In genomic region chr12:121124402-121125109, GRCh38 we compare ENCODE assay signal across 9 cellular contexts. TPM values are rescaled to one million over a fixed set of nuclear protein-coding genes. Genes with fewer than 3 reads are reported as not detected.
DNase-seq lines count a peak whose midpoint lies in the region; ATAC-seq and TF ChIP-seq lines count a peak whose summit lies in the region.
"Had no signal": no experiment of that assay in that cellular context is flagged by ENCODE, and none has a peak within 500 bp of the region (broad histone marks: within the 10 kb centered on the region; RNA-seq: fewer than 3 reads in every experiment).

No MANE protein-coding gene starts in this region.

- ATAC-seq in stimulated activated memory B cell treated with anti-CD40 and anti-IgM and Interleukin-4, amounts not matched to agents 10 μg/mL and 1 μg/mL and 100 μg/mL, for 72 hours: peak; percentile 27

- H3K27me3 ChIP-seq in dorsolateral prefrontal cortex: no peaks in the 10 kb centered on the region

- no peaks in the 10 kb centered on the region for H3K36me3 Mint-ChIP-seq in activated naive CD4-positive, alpha-beta T cell treated with anti-CD3 and anti-CD28 coated beads, Interleukin-2, amount 50 U/mL, for 24 hours
- peaks cover 4% of the 10 kb centered on the region for H3K36me3 Mint-ChIP-seq in T-helper 1 cell treated with Interleukin-12 subunit alpha and Interleukin-12 subunit beta and Interleukin-4 antibody, amounts not matched to agents 30 μg/mL and 1 μg/mL, for 36 hours (ENCODE audit: low read depth)
- H3K36me3 Mint-ChIP-seq in stimulated activated memory B cell treated with anti-CD40 and anti-IgM and Interleukin-4, amounts not matched to agents 10 μg/mL and 1 μg/mL and 100 μg/mL, for 72 hours: no peaks in the 10 kb centered on the region

- H3K4me3 ChIP-seq in fibroblast of villous mesenchyme (ENCODE audit: low read depth, low read length) (no peak overlapping the region), dorsolateral prefrontal cortex (no peak overlapping the region)

- TF ChIP-seq CTCF in fibroblast of villous mesenchyme (IDR thresholded peaks at IDR 0.05; ENCODE audit: insufficient read depth, low read depth, low read length) (no peak), GM13976 (IDR thresholded peaks at IDR 0.05; ENCODE audit: borderline replicate concordance, control extremely low read depth, extremely low read depth, insufficient read depth, missing control alignments) (no peak), dorsolateral prefrontal cortex (IDR thresholded peaks at IDR 0.05 in 54 of 56, conservative IDR thresholded peaks at IDR 0.05 in 2 of 56; ENCODE audit: low read depth in 1 of 56, partially characterized antibody in 56 of 56) (no peak)

- H3K4me1 Mint-ChIP-seq in activated naive CD4-positive, alpha-beta T cell treated with anti-CD3 and anti-CD28 coated beads, Interleukin-2, amount 50 U/mL, for 24 hours: peaks cover 52% of the 10 kb centered on the region
- H3K4me1 Mint-ChIP-seq in T-helper 1 cell treated with Interleukin-12 subunit alpha and Interleukin-12 subunit beta and Interleukin-4 antibody, amounts not matched to agents 30 μg/mL and 1 μg/mL, for 36 hours (ENCODE audit: low read depth): peaks cover 39% of the 10 kb centered on the region
- H3K4me1 Mint-ChIP-seq in stimulated activated memory B cell treated with anti-CD40 and anti-IgM and Interleukin-4, amounts not matched to agents 10 μg/mL and 1 μg/mL and 100 μg/mL, for 72 hours: peaks cover 52% of the 10 kb centered on the region

- H3K9me3 Mint-ChIP-seq in activated naive CD4-positive, alpha-beta T cell treated with anti-CD3 and anti-CD28 coated beads, Interleukin-2, amount 50 U/mL, for 24 hours: peaks cover 2% of the 10 kb centered on the region
- H3K9me3 Mint-ChIP-seq in T-helper 1 cell treated with Interleukin-12 subunit alpha and Interleukin-12 subunit beta and Interleukin-4 antibody, amounts not matched to agents 30 μg/mL and 1 μg/mL, for 36 hours: peaks cover 1% of the 10 kb centered on the region
- H3K9me3 Mint-ChIP-seq in stimulated activated memory B cell treated with anti-CD40 and anti-IgM and Interleukin-4, amounts not matched to agents 10 μg/mL and 1 μg/mL and 100 μg/mL, for 72 hours: peaks cover 4% of the 10 kb centered on the region

- H3K4me3 Mint-ChIP-seq in activated naive CD4-positive, alpha-beta T cell treated with anti-CD3 and anti-CD28 coated beads, Interleukin-2, amount 50 U/mL, for 24 hours: no peak overlapping the region
- no peak overlapping the region for H3K4me3 Mint-ChIP-seq in T-helper 1 cell treated with Interleukin-12 subunit alpha and Interleukin-12 subunit beta and Interleukin-4 antibody, amounts not matched to agents 30 μg/mL and 1 μg/mL, for 36 hours
- no peak overlapping the region for H3K4me3 Mint-ChIP-seq in stimulated activated memory B cell treated with anti-CD40 and anti-IgM and Interleukin-4, amounts not matched to agents 10 μg/mL and 1 μg/mL and 100 μg/mL, for 72 hours
- H3K4me3 Mint-ChIP-seq: activated B cell treated with CpG ODN at 0.5 μM for 24 hours had no signal

- H3K27ac Mint-ChIP-seq in activated naive CD4-positive, alpha-beta T cell treated with anti-CD3 and anti-CD28 coated beads, Interleukin-2, amount 50 U/mL, for 24 hours: peak overlapping the region; percentile 85
- H3K27ac Mint-ChIP-seq in T-helper 1 cell treated with Interleukin-12 subunit alpha and Interleukin-12 subunit beta and Interleukin-4 antibody, amounts not matched to agents 30 μg/mL and 1 μg/mL, for 36 hours: peak overlapping the region; percentile 53
- peak overlapping the region; percentile 66 for H3K27ac Mint-ChIP-seq in stimulated activated memory B cell treated with anti-CD40 and anti-IgM and Interleukin-4, amounts not matched to agents 10 μg/mL and 1 μg/mL and 100 μg/mL, for 72 hours
- H3K27ac Mint-ChIP-seq: activated B cell treated with CpG ODN at 0.5 μM for 24 hours had no signal

- in situ Hi-C loops in GM13976 (cut with MboI; ENCODE audit: low sequenced_read_pairs, unreplicated experiment): no loop called here

- no peak for DNase-seq in activated naive CD4-positive, alpha-beta T cell (lab: John Stamatoyannopoulos, UW)
- DNase-seq in fibroblast of villous mesenchyme (ENCODE audit: low read depth) (peak; percentile 66), GM13976 (ENCODE audit: low spot score) (no peak), NCI-H524 (lab: John Stamatoyannopoulos, UW) (no peak), dorsolateral prefrontal cortex (no peak)
- DNase-seq: activated B cell treated with CpG ODN at 0.5 μM for 24 hours had no signal

- no peaks in the 10 kb centered on the region for H3K27me3 Mint-ChIP-seq in activated naive CD4-positive, alpha-beta T cell treated with anti-CD3 and anti-CD28 coated beads, Interleukin-2, amount 50 U/mL, for 24 hours
- H3K27me3 Mint-ChIP-seq in T-helper 1 cell treated with Interleukin-12 subunit alpha and Interleukin-12 subunit beta and Interleukin-4 antibody, amounts not matched to agents 30 μg/mL and 1 μg/mL, for 36 hours (ENCODE audit: low read depth): peaks cover 17% of the 10 kb centered on the region
- no peaks in the 10 kb centered on the region for H3K27me3 Mint-ChIP-seq in stimulated activated memory B cell treated with anti-CD40 and anti-IgM and Interleukin-4, amounts not matched to agents 10 μg/mL and 1 μg/mL and 100 μg/mL, for 72 hours
- H3K27me3 Mint-ChIP-seq: activated B cell treated with CpG ODN at 0.5 μM for 24 hours had no signal

- no peak overlapping the region for H3K27ac ChIP-seq in dorsolateral prefrontal cortex

- intact Hi-C loops in dorsolateral prefrontal cortex (cut with DNase I): no loop called here

RNA-seq across cellular contexts. Expression of gene P2RX7, which starts 8.1 kb away (rescaled TPM):
- total RNA-seq in fibroblast of villous mesenchyme (0.43 and 0.64 TPM in 2 replicates), dorsolateral prefrontal cortex (100 to 1,000 TPM in 20 of 120 experiments, 10 to 100 TPM in 100; 21.6 to 148 (median 62.3) TPM)

Comparison
In these comparisons a context has a peak if more than half of its experiments do, and no peak if none do; other contexts are left out.
1. RNA of gene P2RX7, which starts 8.1 kb away (total RNA-seq): 21.6 to 148 TPM in dorsolateral prefrontal cortex; 0.43 to 0.64 TPM in fibroblast of villous mesenchyme; every median in the first group is over 10 times any median in the second.
2. Peak in every context shown above with its lines, with median percentiles within 50 percentile points of each other: H3K27ac Mint-ChIP-seq.